Comparison of ENCODE assay signal across 21 cellular contexts in genomic region chr20:57374343-57374930, GRCh38. TPM values are rescaled to one million over a fixed set of nuclear protein-coding genes. Genes with fewer than 3 reads are reported as not detected.
DNase-seq lines count a peak whose midpoint lies in the region; ATAC-seq and TF ChIP-seq lines count a peak whose summit lies in the region.
"Had no signal": no experiment of that assay in that cellular context is flagged by ENCODE, and none has a peak within 500 bp of the region (broad histone marks: within the 10 kb centered on the region; RNA-seq: fewer than 3 reads in every experiment).

No MANE protein-coding gene starts in this region.

- DNase-seq in H7 (peak; percentile 45), RWPE1 (ENCODE audit: low spot score) (no peak), sigmoid colon (peak; percentile 57), anterior cingulate cortex (lab: John Stamatoyannopoulos, UW) (no peak), NCI-H524 treated with DMSO at 0.1 percent for 48 hours (lab: John Stamatoyannopoulos, UW) (no peak), pons (ENCODE audit: low spot score) (no peak)
- DNase-seq: activated CD4-positive, alpha-beta T cell treated with anti-CD3 and anti-CD28 coated beads for 4 hours; activated T-cell treated with anti-CD3 and anti-CD28 coated beads, Interleukin-2, amount 50 U/mL, for 48 hours; DMS153; foreskin melanocyte; NCI-H1930; ovary had no signal

- TF ChIP-seq CTCF in RWPE1 (conservative IDR thresholded peaks at IDR 0.05; ENCODE audit: low read depth) (no peak), sigmoid colon (IDR thresholded peaks at IDR 0.05) (no peak)

- H3K27ac ChIP-seq in RWPE1 (peak overlapping the region; percentile 17), sigmoid colon (peak overlapping the region in 1 of 4 donors; percentile 35)
- H3K27ac ChIP-seq: ovary, SJSA1 had no signal

- peaks cover 45% of the 10 kb centered on the region for H3K36me3 ChIP-seq in H7 (replicated peaks; ENCODE audit: control insufficient read depth, insufficient read depth, low read length)
- H3K36me3 ChIP-seq in sigmoid colon: peaks cover 39 to 95% (median 59%) of the 10 kb centered on the region in 4 donors
- H3K36me3 ChIP-seq: ovary, SJSA1 had no signal

- H3K4me3 ChIP-seq in H7 (ENCODE audit: insufficient read depth, low read depth, low read length): no peak overlapping the region
- no peak overlapping the region for H3K4me3 ChIP-seq in sigmoid colon
- H3K4me3 ChIP-seq: ovary, SJSA1, skin epidermis had no signal

- peak overlapping the region; percentile 67 for H3K4me3 Mint-ChIP-seq in dendritic cell treated with granulocyte-macrophage colony-stimulating factor and Interleukin-4, amounts not matched to agents 40 ng/mL and 50 ng/mL, for 4 days
- H3K4me3 Mint-ChIP-seq: type B pancreatic cell had no signal

- no peaks in the 10 kb centered on the region for H3K9me3 ChIP-seq in sigmoid colon
- H3K9me3 ChIP-seq: ovary, SJSA1 had no signal

- intact Hi-C loops in dendritic cell treated with granulocyte-macrophage colony-stimulating factor and Interleukin-4, amounts not matched to agents 40 ng/mL and 50 ng/mL, for 4 days (cut with micrococcal nuclease): no loop called here
- intact Hi-C loops in sigmoid colon (cut with DNase I): no loop called here

- no peak for TF ChIP-seq POLR2A in sigmoid colon (IDR thresholded peaks at IDR 0.05)

- no peaks in the 10 kb centered on the region for H3K4me1 ChIP-seq in sigmoid colon
- H3K4me1 ChIP-seq: SJSA1 had no signal

- H3K27ac Mint-ChIP-seq in dendritic cell treated with granulocyte-macrophage colony-stimulating factor and Interleukin-4, amounts not matched to agents 40 ng/mL and 50 ng/mL, for 4 days: peak overlapping the region; percentile 85
- H3K27ac Mint-ChIP-seq: type B pancreatic cell had no signal

- TF ChIP-seq EP300 in sigmoid colon (IDR thresholded peaks at IDR 0.05): no peak

- POLR2A ChIA-PET in RWPE1 (lab: Yijun Ruan, JAX; ENCODE audit: low non-redundant PET): no interaction called here

- ATAC-seq in HG02588 (IDR thresholded peaks at IDR 0.05; ENCODE audit: unreplicated experiment): no peak

- 80% methylated on average over 12 of the region's 12 CpGs for WGBS in sigmoid colon, 2 donors

- H3K27me3 ChIP-seq in H7 (ENCODE audit: control insufficient read depth, insufficient read depth, low read length) (no peaks in the 10 kb centered on the region), sigmoid colon (no peaks in the 10 kb centered on the region)
- H3K27me3 ChIP-seq: ovary, SJSA1 had no signal

- no peaks in the 10 kb centered on the region for H3K9me3 Mint-ChIP-seq in dendritic cell treated with granulocyte-macrophage colony-stimulating factor and Interleukin-4, amounts not matched to agents 40 ng/mL and 50 ng/mL, for 4 days
- H3K9me3 Mint-ChIP-seq: type B pancreatic cell had no signal

- no peaks in the 10 kb centered on the region for H3K27me3 Mint-ChIP-seq in dendritic cell treated with granulocyte-macrophage colony-stimulating factor and Interleukin-4, amounts not matched to agents 40 ng/mL and 50 ng/mL, for 4 days
- H3K27me3 Mint-ChIP-seq: type B pancreatic cell had no signal

- H3K4me1 Mint-ChIP-seq in dendritic cell treated with granulocyte-macrophage colony-stimulating factor and Interleukin-4, amounts not matched to agents 40 ng/mL and 50 ng/mL, for 4 days (ENCODE audit: low read depth): peaks cover 32% of the 10 kb centered on the region

- H3K36me3 Mint-ChIP-seq in dendritic cell treated with granulocyte-macrophage colony-stimulating factor and Interleukin-4, amounts not matched to agents 40 ng/mL and 50 ng/mL, for 4 days (ENCODE audit: low read depth): peaks cover 100% of the 10 kb centered on the region

- CTCF ChIA-PET in RWPE1 (lab: Yijun Ruan, JAX): no interaction called here

RNA-seq across cellular contexts. Expression of gene RBM38, which starts 16.8 kb away (rescaled TPM):
- 75.6 and 91.7 TPM in 2 replicates for total RNA-seq in H7 (2014; rRNA removed; shearing (Covaris generic))
- total RNA-seq in sigmoid colon: 10 to 100 TPM; 48.5 to 94.2 (median 78.8) TPM
- 10 to 100 TPM; 31.4 to 59.9 (median 34.8) TPM for polyA plus RNA-seq in sigmoid colon

RNA-seq across cellular contexts. Expression of gene RAE1, which starts 23.4 kb away (rescaled TPM):
- total RNA-seq in H7 (2014; rRNA removed; shearing (Covaris generic)): 48.2 and 53.2 TPM in 2 replicates
- total RNA-seq in sigmoid colon: 10 to 100 TPM; 13.6 to 20.9 (median 17.1) TPM
- 10 to 100 TPM; 13.8 to 18.3 (median 16.4) TPM for polyA plus RNA-seq in sigmoid colon

RNA-seq across cellular contexts. Expression of gene SPO11, which starts 44.8 kb away (rescaled TPM):
- total RNA-seq in H7 (2014; rRNA removed; shearing (Covaris generic)): not detected in 2 replicates
- total RNA-seq in sigmoid colon: not detected
- not detected for polyA plus RNA-seq in sigmoid colon
- total RNA-seq: cerebellum, mucosa of gallbladder, NCI-H460, ovary, SJSA1 had no signal
- polyA plus RNA-seq: BJ, ovary had no signal

Comparison
In these comparisons a context has a peak if more than half of its experiments do, and no peak if none do; other contexts are left out.
1. DNase-seq: peak in H7 (single experiment) and sigmoid colon (single experiment); none in RWPE1 (single experiment), anterior cingulate cortex (0 of 58), NCI-H524 treated with DMSO at 0.1 percent for 48 hours (single experiment) and pons (single experiment).